In genomic region chr2:149055751-149056150, GRCh38 we compare ENCODE assay signal across 24 cellular contexts. TPM values are rescaled to one million over a fixed set of nuclear protein-coding genes. Genes with fewer than 3 reads are reported as not detected.
"Had no signal": no experiment of that assay in that cellular context is flagged by ENCODE, and none has a peak within 500 bp of the region (broad histone marks: within the 10 kb centered on the region; RNA-seq: fewer than 3 reads in every experiment).

No MANE protein-coding gene starts in this region.

- DNase-seq: activated B cell treated with CpG ODN at 0.5 μM for 24 hours; activated CD4-positive, alpha-beta memory T cell treated with anti-CD3 and anti-CD28 coated beads for 36 hours; activated CD4-positive, alpha-beta T cell treated with anti-CD3 and anti-CD28 coated beads for 4 hours; activated gamma-delta T cell treated with Interleukin-2 at 50 U/mL for 16 hours; activated T-cell treated with anti-CD3 and anti-CD28 coated beads for 4 hours; amniotic stem cell; effector memory CD8-positive, alpha-beta T cell; foreskin fibroblast; hippocampal formation; kidney; left ventricle myocardium superior; mucosa of descending colon; naive thymus-derived CD4-positive, alpha-beta T cell; ovary; right lobe of liver; stimulated activated CD4-positive, alpha-beta T cell treated with anti-CD3 and anti-CD28 coated beads, Interleukin-4, amount 100 ng/mL, for 24 hours; testis had no signal

- FAIRE-seq: kidney had no signal

- H3K4me3 ChIP-seq: mucosa of descending colon, ovary, right lobe of liver, testis had no signal

- ATAC-seq: activated naive CD4-positive, alpha-beta T cell treated with anti-CD3 and anti-CD28 coated beads, Interleukin-2, amount 50 U/mL, for 72 hours; effector memory CD8-positive, alpha-beta T cell; left ventricle myocardium superior; mucosa of descending colon; naive thymus-derived CD4-positive, alpha-beta T cell; right lobe of liver; stimulated activated effector memory CD8-positive, alpha-beta T cell treated with anti-CD3 and anti-CD28 coated beads, Interleukin-12 subunit alpha, Interleukin-12 subunit beta, amount 100 ng/mL, for 72 hours had no signal

- H3K4me1 ChIP-seq: right lobe of liver, testis had no signal

- H3K36me3 ChIP-seq: ovary, right lobe of liver had no signal

- H3K27ac ChIP-seq: epithelial cell of prostate, ovary, right lobe of liver, testis had no signal

- H3K9me3 ChIP-seq: mucosa of descending colon, ovary, right lobe of liver, testis had no signal

- H3K27me3 ChIP-seq: ovary, right lobe of liver, testis had no signal

RNA-seq across cellular contexts. Expression of gene LYPD6B, which starts 17.3 kb away (rescaled TPM):
- total RNA-seq: activated CD4-positive, alpha-beta memory T cell treated with anti-CD3 and anti-CD28 coated beads for 36 hours; activated naive CD4-positive, alpha-beta T cell treated with anti-CD3 and anti-CD28 coated beads, Interleukin-2, amount 50 U/mL, for 72 hours; activated T-helper 1 cell treated with anti-CD3 and anti-CD28 coated beads, Interleukin-12 subunit alpha, Interleukin-12 subunit beta, Interleukin-2, Interleukin-4 antibody, amounts not matched to agents 30 ng/mL and 10 ng/mL and 1 ng/mL, durations not matched to agents 14 hours and 24 hours and 36 hours; cardiac septum; dermis microvascular lymphatic vessel endothelial cell; left ventricle myocardium superior; pulmonary artery endothelial cell had no signal
- polyA plus RNA-seq: naive thymus-derived CD4-positive, alpha-beta T cell had no signal
